Comparison of ENCODE assay signal across 16 cellular contexts in genomic region chr18:76678248-76678647, GRCh38.
"Had no signal": no experiment of that assay in that cellular context is flagged by ENCODE, and none has a peak within 500 bp of the region (broad histone marks: within the 10 kb centered on the region; RNA-seq: fewer than 3 reads in every experiment).

No MANE protein-coding gene starts in this region.

- H3K4me3 ChIP-seq: heart left ventricle, right lobe of liver, stomach, thyroid gland had no signal

- H3K27me3 ChIP-seq: foreskin keratinocyte, neutrophil, right lobe of liver, thyroid gland had no signal

- H3K9me3 Mint-ChIP-seq: activated naive CD4-positive, alpha-beta T cell treated with anti-CD3 and anti-CD28 coated beads for 36 hours; activated naive CD8-positive, alpha-beta T cell treated with anti-CD3 and anti-CD28 coated beads, Interleukin-2, amount 50 U/mL, for 24 hours; activated T-helper 17 cell treated with anti-CD3 and anti-CD28 coated beads, Interleukin-2, amount 50 U/mL, for 72 hours had no signal

- H3K9me3 ChIP-seq: heart left ventricle, neutrophil, right lobe of liver, stomach, thyroid gland had no signal

- H3K36me3 Mint-ChIP-seq: naive thymus-derived CD8-positive, alpha-beta T cell had no signal

- H3K4me3 Mint-ChIP-seq: activated naive CD4-positive, alpha-beta T cell treated with anti-CD3 and anti-CD28 coated beads for 36 hours; activated naive CD8-positive, alpha-beta T cell treated with anti-CD3 and anti-CD28 coated beads, Interleukin-2, amount 50 U/mL, for 24 hours; activated T-helper 17 cell treated with anti-CD3 and anti-CD28 coated beads, Interleukin-2, amount 50 U/mL, for 72 hours; naive thymus-derived CD8-positive, alpha-beta T cell had no signal

- H3K27ac Mint-ChIP-seq: activated naive CD4-positive, alpha-beta T cell treated with anti-CD3 and anti-CD28 coated beads for 36 hours; activated naive CD8-positive, alpha-beta T cell treated with anti-CD3 and anti-CD28 coated beads, Interleukin-2, amount 50 U/mL, for 24 hours; activated T-helper 17 cell treated with anti-CD3 and anti-CD28 coated beads, Interleukin-2, amount 50 U/mL, for 72 hours; naive thymus-derived CD8-positive, alpha-beta T cell; progenitor cell of endocrine pancreas had no signal

- H3K27ac ChIP-seq: foreskin keratinocyte, heart left ventricle, neutrophil, right lobe of liver, stomach, thyroid gland had no signal

- ATAC-seq: activated naive CD8-positive, alpha-beta T cell treated with anti-CD3 and anti-CD28 coated beads, Interleukin-2, amount 50 U/mL, for 24 hours; activated T-helper 17 cell treated with anti-CD3 and anti-CD28 coated beads, Interleukin-2, amount 50 U/mL, for 72 hours; foreskin keratinocyte; heart left ventricle; naive thymus-derived CD8-positive, alpha-beta T cell; right lobe of liver had no signal

- H3K36me3 ChIP-seq: heart left ventricle, neutrophil, right lobe of liver, stomach, thyroid gland, WERI-Rb-1 had no signal

- H3K4me1 ChIP-seq: foreskin keratinocyte, heart left ventricle, right lobe of liver, stomach, thyroid gland had no signal

- DNase-seq: activated CD4-positive, alpha-beta T cell treated with anti-CD3 and anti-CD28 coated beads, Interleukin-2, amount 50 U/mL, for 48 hours; activated naive CD4-positive, alpha-beta T cell treated with anti-CD3 and anti-CD28 coated beads for 36 hours; activated naive CD8-positive, alpha-beta T cell treated with anti-CD3 and anti-CD28 coated beads, Interleukin-2, amount 50 U/mL, for 24 hours; cortex of kidney; effector memory CD4-positive, alpha-beta T cell; foreskin keratinocyte; heart left ventricle; mammary epithelial cell; naive thymus-derived CD8-positive, alpha-beta T cell; right lobe of liver; stomach; WERI-Rb-1 had no signal

- H3K4me1 Mint-ChIP-seq: activated naive CD8-positive, alpha-beta T cell treated with anti-CD3 and anti-CD28 coated beads, Interleukin-2, amount 50 U/mL, for 24 hours; activated T-helper 17 cell treated with anti-CD3 and anti-CD28 coated beads, Interleukin-2, amount 50 U/mL, for 72 hours had no signal
